ENCODE assay signal across 2 cellular contexts in the genomic region with DNA sequence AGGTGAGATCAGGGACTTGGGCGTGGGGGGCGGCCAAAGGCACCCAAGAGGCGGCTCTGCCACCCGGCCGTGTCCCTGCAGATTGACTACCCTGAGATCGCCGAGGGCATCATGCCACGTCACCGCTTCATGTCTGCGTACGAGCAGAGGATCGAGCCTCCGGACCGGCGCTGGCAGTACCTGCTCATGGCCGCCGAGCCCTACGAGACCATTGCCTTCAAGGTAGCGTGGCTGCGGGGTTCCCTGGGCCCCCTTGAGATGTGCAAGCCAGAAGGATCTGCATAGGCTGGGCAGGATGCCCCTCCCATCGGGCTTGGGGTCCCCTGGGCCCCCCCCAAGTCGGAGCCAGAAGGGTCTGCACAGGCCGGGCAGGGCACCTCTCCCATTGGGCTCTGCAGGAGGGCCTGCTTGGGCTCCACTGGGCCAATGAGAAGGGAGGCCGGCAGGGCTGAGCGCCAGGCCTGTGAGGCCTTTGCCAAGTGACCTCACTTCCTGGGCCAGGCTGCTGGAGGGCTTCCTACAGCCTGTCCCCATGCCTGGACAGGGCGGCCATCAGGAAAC.
TF ChIP-seq lines count a peak whose summit lies in the region.

No MANE protein-coding gene starts in this region.

TF ChIP-seq in HepG2, 621 proteins besides CTCF, POLR2A, EP300 and RAD21:
- TF ChIP-seq ZFP91 (CRISPR knock-in tag; IDR thresholded peaks at IDR 0.05; ENCODE audit: borderline replicate concordance), result no peak
- TF ChIP-seq, protein P1, sequence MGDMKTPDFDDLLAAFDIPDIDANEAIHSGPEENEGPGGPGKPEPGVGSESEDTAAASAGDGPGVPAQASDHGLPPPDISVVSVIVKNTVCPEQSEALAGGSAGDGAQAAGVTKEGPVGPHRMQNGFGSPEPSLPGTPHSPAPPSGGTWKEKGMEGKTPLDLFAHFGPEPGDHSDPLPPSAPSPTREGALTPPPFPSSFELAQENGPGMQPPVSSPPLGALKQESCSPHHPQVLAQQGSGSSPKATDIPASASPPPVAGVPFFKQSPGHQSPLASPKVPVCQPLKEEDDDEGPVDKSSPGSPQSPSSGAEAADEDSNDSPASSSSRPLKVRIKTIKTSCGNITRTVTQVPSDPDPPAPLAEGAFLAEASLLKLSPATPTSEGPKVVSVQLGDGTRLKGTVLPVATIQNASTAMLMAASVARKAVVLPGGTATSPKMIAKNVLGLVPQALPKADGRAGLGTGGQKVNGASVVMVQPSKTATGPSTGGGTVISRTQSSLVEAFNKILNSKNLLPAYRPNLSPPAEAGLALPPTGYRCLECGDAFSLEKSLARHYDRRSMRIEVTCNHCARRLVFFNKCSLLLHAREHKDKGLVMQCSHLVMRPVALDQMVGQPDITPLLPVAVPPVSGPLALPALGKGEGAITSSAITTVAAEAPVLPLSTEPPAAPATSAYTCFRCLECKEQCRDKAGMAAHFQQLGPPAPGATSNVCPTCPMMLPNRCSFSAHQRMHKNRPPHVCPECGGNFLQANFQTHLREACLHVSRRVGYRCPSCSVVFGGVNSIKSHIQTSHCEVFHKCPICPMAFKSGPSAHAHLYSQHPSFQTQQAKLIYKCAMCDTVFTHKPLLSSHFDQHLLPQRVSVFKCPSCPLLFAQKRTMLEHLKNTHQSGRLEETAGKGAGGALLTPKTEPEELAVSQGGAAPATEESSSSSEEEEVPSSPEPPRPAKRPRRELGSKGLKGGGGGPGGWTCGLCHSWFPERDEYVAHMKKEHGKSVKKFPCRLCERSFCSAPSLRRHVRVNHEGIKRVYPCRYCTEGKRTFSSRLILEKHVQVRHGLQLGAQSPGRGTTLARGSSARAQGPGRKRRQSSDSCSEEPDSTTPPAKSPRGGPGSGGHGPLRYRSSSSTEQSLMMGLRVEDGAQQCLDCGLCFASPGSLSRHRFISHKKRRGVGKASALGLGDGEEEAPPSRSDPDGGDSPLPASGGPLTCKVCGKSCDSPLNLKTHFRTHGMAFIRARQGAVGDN (CRISPR knock-in tag; IDR thresholded peaks at IDR 0.05), result peak; percentile 10; the same call in 1 of the 2 replicates
- TF ChIP-seq ETV5 (CRISPR knock-in tag; IDR thresholded peaks at IDR 0.05; ENCODE audit: borderline replicate concordance), result no peak
- no peak for TF ChIP-seq CCDC6 (CRISPR knock-in tag; IDR thresholded peaks at IDR 0.05)
- no peak for TF ChIP-seq PHB2 (IDR thresholded peaks at IDR 0.05; ENCODE audit: partially characterized antibody)
- TF ChIP-seq, protein P2, sequence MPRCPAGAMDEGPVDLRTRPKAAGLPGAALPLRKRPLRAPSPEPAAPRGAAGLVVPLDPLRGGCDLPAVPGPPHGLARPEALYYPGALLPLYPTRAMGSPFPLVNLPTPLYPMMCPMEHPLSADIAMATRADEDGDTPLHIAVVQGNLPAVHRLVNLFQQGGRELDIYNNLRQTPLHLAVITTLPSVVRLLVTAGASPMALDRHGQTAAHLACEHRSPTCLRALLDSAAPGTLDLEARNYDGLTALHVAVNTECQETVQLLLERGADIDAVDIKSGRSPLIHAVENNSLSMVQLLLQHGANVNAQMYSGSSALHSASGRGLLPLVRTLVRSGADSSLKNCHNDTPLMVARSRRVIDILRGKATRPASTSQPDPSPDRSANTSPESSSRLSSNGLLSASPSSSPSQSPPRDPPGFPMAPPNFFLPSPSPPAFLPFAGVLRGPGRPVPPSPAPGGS (CRISPR knock-in tag; IDR thresholded peaks at IDR 0.05), result no peak
- TF ChIP-seq ZNF432 (CRISPR knock-in tag; IDR thresholded peaks at IDR 0.05; ENCODE audit: borderline replicate concordance), result no peak
- no peak for TF ChIP-seq FOXA1 (IDR thresholded peaks at IDR 0.05)
- no peak for TF ChIP-seq FOXA1 (CRISPR knock-in tag; IDR thresholded peaks at IDR 0.05)
- TF ChIP-seq ZFP1 (CRISPR knock-in tag; IDR thresholded peaks at IDR 0.05), result no peak
- TF ChIP-seq AGO2 (optimal IDR thresholded peaks at IDR 0.05; ENCODE audit: low read depth, low read length), result peak; percentile 14
- no peak for TF ChIP-seq ZNF441 (CRISPR knock-in tag; IDR thresholded peaks at IDR 0.05; ENCODE audit: borderline replicate concordance)

TF ChIP-seq in HEK293T, 16 proteins besides CTCF, POLR2A, EP300 and RAD21:
- TF ChIP-seq SP1 (IDR thresholded peaks at IDR 0.05) (no peak), FOXM1 (IDR thresholded peaks at IDR 0.05; ENCODE audit: borderline replicate concordance) (no peak), BHLHE40 (IDR thresholded peaks at IDR 0.05; ENCODE audit: borderline replicate concordance) (no peak), SUZ12 (IDR thresholded peaks at IDR 0.05) (no peak), FOXK2 (IDR thresholded peaks at IDR 0.05) (no peak), CTBP1 (IDR thresholded peaks at IDR 0.05; ENCODE audit: borderline replicate concordance) (no peak), LEF1 (IDR thresholded peaks at IDR 0.05; ENCODE audit: borderline replicate concordance) (no peak), TARDBP (IDR thresholded peaks at IDR 0.05) (no peak)
